14 cellular contexts compared by ENCODE assay signal in the genomic region with DNA sequence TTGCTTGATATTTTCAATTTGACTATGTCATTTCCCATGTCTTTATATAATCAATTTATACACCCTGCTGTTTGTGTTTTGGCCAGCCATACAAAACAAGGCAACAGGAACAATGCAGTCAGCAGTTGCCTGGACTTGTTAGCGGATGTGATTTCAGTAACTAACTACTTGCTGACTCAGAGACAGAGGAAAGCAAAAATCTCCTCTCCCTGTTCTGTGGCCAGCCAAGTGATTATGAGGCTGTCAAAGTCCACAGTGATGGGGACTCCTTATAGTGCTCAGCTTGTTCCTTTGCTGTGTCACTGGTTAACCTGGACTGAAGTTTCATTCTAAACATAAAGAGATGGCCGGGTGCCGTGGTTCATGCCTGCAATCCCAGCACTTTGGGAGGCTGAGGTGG. TPM values are rescaled to one million over a fixed set of nuclear protein-coding genes. Genes with fewer than 3 reads are reported as not detected.
DNase-seq lines count a peak whose midpoint lies in the region; ATAC-seq and TF ChIP-seq lines count a peak whose summit lies in the region.
"Had no signal": no experiment of that assay in that cellular context is flagged by ENCODE, and none has a peak within 500 bp of the region (broad histone marks: within the 10 kb centered on the region; RNA-seq: fewer than 3 reads in every experiment).

No MANE protein-coding gene starts in this region.

- in situ Hi-C loops in Panc1 (cut with HindIII; ENCODE audit: low pct_unique_long_range_greater_than_20kb, low sequenced_read_pairs), result no loop called here

- no peaks in the 10 kb centered on the region for H3K27me3 ChIP-seq in Panc1 (ENCODE audit: control insufficient read depth, insufficient read depth, low read length)
- H3K27me3 ChIP-seq: upper lobe of left lung had no signal

- ATAC-seq in Panc1 (peak; percentile 81), GM19455 (IDR thresholded peaks at IDR 0.05; ENCODE audit: unreplicated experiment) (no peak)
- ATAC-seq: activated CD4-positive, alpha-beta T cell treated with anti-CD3 and anti-CD28 coated beads for 36 hours had no signal

- peaks cover 11% of the 10 kb centered on the region; the same call in 1 of the 2 replicates for H3K4me1 ChIP-seq in Panc1 (ENCODE audit: control insufficient read depth, insufficient read depth, low read length)

- CTCF ChIA-PET in Panc1 (lab: Charles Lee), result interaction anchor here (0.5 to 0.7 kb wide), 2 partner anchors 54 to 175 kb away, joined by 4 to 5 read pairs; no protein-coding TSS in a partner anchor

- peak overlapping the region in 1 of 2 experiments; percentile 24; a peak in 1 of 4 replicates for H3K4me3 ChIP-seq in Panc1 (ENCODE audit: low read depth in 2 of 2, low read length in 2 of 2)
- H3K4me3 ChIP-seq: upper lobe of left lung had no signal

- no peak for TF ChIP-seq CTCF in Panc1 (IDR thresholded peaks at IDR 0.05)

- DNase-seq in GM03348 (ENCODE audit: low spot score) (peak; percentile 77), Panc1 (ENCODE audit: low read depth, low spot score) (peak; percentile 64), epithelial cell of prostate (ENCODE audit: low read depth, low spot score) (peak; percentile 95), myocyte (ENCODE audit: low read depth) (peak; percentile 66), NCI-H2029 treated with DMSO at 0.1 percent for 48 hours (lab: John Stamatoyannopoulos, UW) (no peak), NK-92 (lab: John Stamatoyannopoulos, UW; ENCODE audit: unreplicated experiment) (no peak)
- no peak for DNase-seq in stimulated activated naive CD4-positive, alpha-beta T cell (lab: John Stamatoyannopoulos, UW)
- DNase-seq: activated CD4-positive, alpha-beta T cell treated with anti-CD3 and anti-CD28 coated beads for 36 hours; activated naive CD4-positive, alpha-beta T cell treated with anti-CD3 and anti-CD28 coated beads for 36 hours; effector memory CD4-positive, alpha-beta T cell; NCI-H1105 treated with DMSO at 0.1 percent for 48 hours; SHP77 treated with DMSO at 0.1 percent for 48 hours; upper lobe of left lung had no signal

- H3K27ac ChIP-seq in Panc1 (ENCODE audit: low read length) (peak overlapping the region; percentile 25), epithelial cell of prostate (peak overlapping the region; percentile 93)
- H3K27ac ChIP-seq: upper lobe of left lung had no signal

- H3K36me3 ChIP-seq in Panc1 (ENCODE audit: control insufficient read depth, insufficient read depth, low read length), result no peaks in the 10 kb centered on the region
- H3K36me3 ChIP-seq: upper lobe of left lung had no signal

- POLR2A ChIA-PET in Panc1 (lab: Charles Lee), result interaction anchor here (0.7 to 0.9 kb wide), 2 partner anchors 12 to 24 kb away, joined by 3 to 5 read pairs; no protein-coding TSS in a partner anchor

- no peaks in the 10 kb centered on the region for H3K9me3 ChIP-seq in Panc1 (ENCODE audit: control insufficient read depth, insufficient read depth, low read depth, low read length)
- H3K9me3 ChIP-seq: upper lobe of left lung had no signal

- no TSS peak for BruUV-seq in Panc1 (replicated peaks; lab: Mats Ljungman, UMichigan)

- intact Hi-C loops in Panc1 (cut with micrococcal nuclease; ENCODE audit: unreplicated experiment), result no loop called here

RNA-seq across cellular contexts. Expression of a gene that starts 32.6 kb away (rescaled TPM):
- total RNA-seq in Panc1 (2021; ENCODE audit: unreplicated experiment) (589 TPM), myocyte (120 and 177 TPM in 2 replicates)
- polyA plus RNA-seq in Panc1 (2012; ENCODE audit: insufficient read length), result 507 TPM
- polyA plus RNA-seq in myocyte (2012), result 243 TPM

RNA-seq across cellular contexts. Expression of a gene that starts 34.4 kb away (rescaled TPM):
- total RNA-seq in Panc1 (2021; ENCODE audit: unreplicated experiment), result 12.5 TPM
- 8.6 TPM for polyA plus RNA-seq in Panc1 (2012; ENCODE audit: insufficient read length)
- 7.0 and 8.1 TPM in 2 replicates for total RNA-seq in myocyte
- polyA plus RNA-seq in myocyte (2012), result 2.5 TPM

Comparison
In these comparisons a context has a peak if more than half of its experiments do, and no peak if none do; other contexts are left out.
1. DNase-seq: peak in GM03348 (single experiment), Panc1 (single experiment), epithelial cell of prostate (single experiment) and myocyte (single experiment); none in NCI-H2029 treated with DMSO at 0.1 percent for 48 hours (single experiment), stimulated activated naive CD4-positive, alpha-beta T cell (0 of 6) and NK-92 (single experiment).